In genomic region chr19:41324921-41325639, GRCh38 we compare ENCODE assay signal across 8 cellular contexts. TPM values are rescaled to one million over a fixed set of nuclear protein-coding genes. Genes with fewer than 3 reads are reported as not detected.
DNase-seq lines count a peak whose midpoint lies in the region; ATAC-seq and TF ChIP-seq lines count a peak whose summit lies in the region.

No MANE protein-coding gene starts in this region.

- peak overlapping the region; percentile 47 to 90 (median 85) for H3K27ac ChIP-seq in gastroesophageal sphincter

- H3K9me3 Mint-ChIP-seq in WTC11 (no peaks in the 10 kb centered on the region), osteocyte (ENCODE audit: unreplicated experiment) (no peaks in the 10 kb centered on the region)

- POLR2A ChIA-PET in WTC11 (lab: Charles Lee): interaction anchor here (0.6 to 0.7 kb wide), 2 partner anchors 540 to 547 kb away, joined by 3 to 6 read pairs; partner anchors contain the start of gene RAB4B

- no peak for TF ChIP-seq CTCF in WTC11 (IDR thresholded peaks at IDR 0.05)
- no peak for TF ChIP-seq CTCF in gastroesophageal sphincter (IDR thresholded peaks at IDR 0.05)
- TF ChIP-seq CTCF in osteocyte (IDR thresholded peaks at IDR 0.05): no peak

- no peak for TF ChIP-seq EP300 in gastroesophageal sphincter (IDR thresholded peaks at IDR 0.05)

- no peaks in the 10 kb centered on the region; the same call in 1 of the 2 replicates for H3K27me3 Mint-ChIP-seq in WTC11 (ENCODE audit: low read depth)
- no peaks in the 10 kb centered on the region for H3K27me3 Mint-ChIP-seq in osteocyte (ENCODE audit: unreplicated experiment)

- peaks cover 2 to 86% (median 66%) of the 10 kb centered on the region in 3 donors for H3K4me1 ChIP-seq in gastroesophageal sphincter

- H3K4me1 Mint-ChIP-seq in WTC11 (peaks cover 54% of the 10 kb centered on the region), osteocyte (ENCODE audit: unreplicated experiment) (peaks cover 83% of the 10 kb centered on the region)

- H3K9me3 ChIP-seq in gastroesophageal sphincter: no peaks in the 10 kb centered on the region

- 0 to 2% methylated on average over 3 to 19 of the region's 23 CpGs for WGBS in gastroesophageal sphincter (ENCODE audit: low coverage in 1 of 2), 2 donors

- H3K36me3 Mint-ChIP-seq in WTC11: no peaks in the 10 kb centered on the region; the same call in 1 of the 2 replicates
- peaks cover 9% of the 10 kb centered on the region for H3K36me3 Mint-ChIP-seq in osteocyte (ENCODE audit: unreplicated experiment)

- CTCF ChIA-PET in WTC11 (lab: Charles Lee): interaction anchor here (0.6 to 4.8 kb wide), 9 partner anchors 11 to 519 kb away, joined by 3 to 44 read pairs (median 4); partner anchors contain the start of gene TGFB1

- H3K27me3 ChIP-seq in gastroesophageal sphincter: no peaks in the 10 kb centered on the region

- TF ChIP-seq POLR2A in gastroesophageal sphincter (IDR thresholded peaks at IDR 0.05): no peak

- peak; percentile 43 for DNase-seq in activated CD8-positive, alpha-beta memory T cell treated with anti-CD3 and anti-CD28 coated beads, Interleukin-2, amount 50 U/mL, for 4 hours
- no peak for DNase-seq in activated CD8-positive, alpha-beta memory T cell treated with anti-CD3 and anti-CD28 coated beads, Interleukin-2, amount 50 U/mL, for 48 hours
- DNase-seq in WTC11 (ENCODE audit: low spot score) (peak; percentile 73), osteocyte (ENCODE audit: extremely low spot score, unreplicated experiment) (peak; percentile 89), retina (no peak)
- no peak for DNase-seq in stimulated activated CD4-positive, alpha-beta T cell treated with anti-CD3 and anti-CD28 coated beads, Interleukin-12 subunit alpha, Interleukin-12 subunit beta, amount 100 ng/mL, for 4 hours

- peak overlapping the region; percentile 80 for H3K27ac Mint-ChIP-seq in WTC11
- peak overlapping the region; percentile 100 for H3K27ac Mint-ChIP-seq in osteocyte (ENCODE audit: unreplicated experiment)

- H3K36me3 ChIP-seq in gastroesophageal sphincter: peaks cover 0 to 43% of the 10 kb centered on the region in 2 donors

- peak overlapping the region; percentile 80 for H3K4me3 Mint-ChIP-seq in WTC11
- H3K4me3 Mint-ChIP-seq in osteocyte (ENCODE audit: unreplicated experiment): peak overlapping the region; percentile 58

- ATAC-seq in WTC11 (peak; percentile 49), gastroesophageal sphincter (peak; percentile 63), GM21423 (IDR thresholded peaks at IDR 0.05; ENCODE audit: unreplicated experiment) (no peak)

- H3K4me3 ChIP-seq in gastroesophageal sphincter: peak overlapping the region; percentile 10 to 41

TF ChIP-seq in WTC11, 78 proteins besides CTCF, POLR2A, EP300 and RAD21:
- no peak for TF ChIP-seq ZNF219 (CRISPR knock-in tag; IDR thresholded peaks at IDR 0.05; ENCODE audit: borderline replicate concordance)
- 0 out of 2 replicates have a peak, but pooled peaks have one; percentile 25 for TF ChIP-seq ZNF232 (CRISPR knock-in tag; IDR thresholded peaks at IDR 0.05)
- TF ChIP-seq, protein P1, sequence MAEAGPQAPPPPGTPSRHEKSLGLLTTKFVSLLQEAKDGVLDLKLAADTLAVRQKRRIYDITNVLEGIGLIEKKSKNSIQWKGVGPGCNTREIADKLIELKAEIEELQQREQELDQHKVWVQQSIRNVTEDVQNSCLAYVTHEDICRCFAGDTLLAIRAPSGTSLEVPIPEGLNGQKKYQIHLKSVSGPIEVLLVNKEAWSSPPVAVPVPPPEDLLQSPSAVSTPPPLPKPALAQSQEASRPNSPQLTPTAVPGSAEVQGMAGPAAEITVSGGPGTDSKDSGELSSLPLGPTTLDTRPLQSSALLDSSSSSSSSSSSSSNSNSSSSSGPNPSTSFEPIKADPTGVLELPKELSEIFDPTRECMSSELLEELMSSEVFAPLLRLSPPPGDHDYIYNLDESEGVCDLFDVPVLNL (CRISPR knock-in tag; IDR thresholded peaks at IDR 0.05; ENCODE audit: borderline replicate concordance, low read depth): no peak
- peak; percentile 66; the same call in 1 of the 2 replicates for TF ChIP-seq ZNF281 (CRISPR knock-in tag; IDR thresholded peaks at IDR 0.05)
- TF ChIP-seq, protein P2, sequence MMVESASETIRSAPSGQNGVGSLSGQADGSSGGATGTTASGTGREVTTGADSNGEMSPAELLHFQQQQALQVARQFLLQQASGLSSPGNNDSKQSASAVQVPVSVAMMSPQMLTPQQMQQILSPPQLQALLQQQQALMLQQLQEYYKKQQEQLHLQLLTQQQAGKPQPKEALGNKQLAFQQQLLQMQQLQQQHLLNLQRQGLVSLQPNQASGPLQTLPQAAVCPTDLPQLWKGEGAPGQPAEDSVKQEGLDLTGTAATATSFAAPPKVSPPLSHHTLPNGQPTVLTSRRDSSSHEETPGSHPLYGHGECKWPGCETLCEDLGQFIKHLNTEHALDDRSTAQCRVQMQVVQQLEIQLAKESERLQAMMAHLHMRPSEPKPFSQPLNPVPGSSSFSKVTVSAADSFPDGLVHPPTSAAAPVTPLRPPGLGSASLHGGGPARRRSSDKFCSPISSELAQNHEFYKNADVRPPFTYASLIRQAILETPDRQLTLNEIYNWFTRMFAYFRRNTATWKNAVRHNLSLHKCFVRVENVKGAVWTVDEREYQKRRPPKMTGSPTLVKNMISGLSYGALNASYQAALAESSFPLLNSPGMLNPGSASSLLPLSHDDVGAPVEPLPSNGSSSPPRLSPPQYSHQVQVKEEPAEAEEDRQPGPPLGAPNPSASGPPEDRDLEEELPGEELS (CRISPR knock-in tag; IDR thresholded peaks at IDR 0.05): 0 out of 2 replicates have a peak, but pooled peaks have one; percentile 33
- TF ChIP-seq NFE2L1 (CRISPR knock-in tag; IDR thresholded peaks at IDR 0.05): peak; percentile 86; the same call in 1 of the 2 replicates
- TF ChIP-seq SP1 (CRISPR knock-in tag; conservative IDR thresholded peaks at IDR 0.05): peak; percentile 71
- TF ChIP-seq ETV6 (CRISPR knock-in tag; IDR thresholded peaks at IDR 0.05): 0 out of 2 replicates have a peak, but pooled peaks have one; percentile 51
- TF ChIP-seq ZNF423 (CRISPR knock-in tag; IDR thresholded peaks at IDR 0.05): 0 out of 2 replicates have a peak, but pooled peaks have one; percentile 24
- TF ChIP-seq GABPB1 (CRISPR knock-in tag; IDR thresholded peaks at IDR 0.05): no peak
- 0 out of 2 replicates have a peak, but pooled peaks have one; percentile 54 for TF ChIP-seq E2F1 (CRISPR knock-in tag; IDR thresholded peaks at IDR 0.05)

RNA-seq across cellular contexts. Expression of gene CCDC97, which starts 15.1 kb away (rescaled TPM):
- total RNA-seq in WTC11 (2021) (29.7 to 31.4 TPM (median 30.8 TPM) in 3 replicates), gastroesophageal sphincter (10 to 100 TPM; 11.6 to 18.9 (median 15.9) TPM), osteocyte (34.4 and 35.9 TPM in 2 replicates)

RNA-seq across cellular contexts. Expression of gene TGFB1, which starts 28.6 kb away (rescaled TPM):
- total RNA-seq in WTC11 (2021): 10.4 to 11.8 TPM (median 11.0 TPM) in 3 replicates
- 10 to 100 TPM; 12.9 to 39.3 (median 22.1) TPM for total RNA-seq in gastroesophageal sphincter
- total RNA-seq in osteocyte: 244 and 255 TPM in 2 replicates

RNA-seq across cellular contexts. Expression of gene B9D2, which starts 38.9 kb away (rescaled TPM):
- total RNA-seq in WTC11 (2021) (4.5 to 6.3 TPM (median 4.7 TPM) in 3 replicates), gastroesophageal sphincter (10 to 100 TPM in 1 of 4 donors, 1 to 10 TPM in 3; 5.2 to 10.1 (median 6.7) TPM), osteocyte (4.6 and 5.5 TPM in 2 replicates)

RNA-seq across cellular contexts. Expression of gene TMEM91, which starts 51.3 kb away (rescaled TPM):
- total RNA-seq in WTC11 (2021): 5.3 to 6.0 TPM (median 5.3 TPM) in 3 replicates
- 10 to 100 TPM in 2 of 4 donors, 1 to 10 TPM in 2; 7.9 to 17.5 (median 13.3) TPM for total RNA-seq in gastroesophageal sphincter
- 8.5 and 9.2 TPM in 2 replicates for total RNA-seq in osteocyte

Comparison
In these comparisons a context has a peak if more than half of its experiments do, and no peak if none do; other contexts are left out.
1. DNase-seq: peak in activated CD8-positive, alpha-beta memory T cell treated with anti-CD3 and anti-CD28 coated beads, Interleukin-2, amount 50 U/mL, for 4 hours (single experiment), WTC11 (single experiment) and osteocyte (single experiment); none in activated CD8-positive, alpha-beta memory T cell treated with anti-CD3 and anti-CD28 coated beads, Interleukin-2, amount 50 U/mL, for 48 hours (single experiment), retina (single experiment) and stimulated activated CD4-positive, alpha-beta T cell treated with anti-CD3 and anti-CD28 coated beads, Interleukin-12 subunit alpha, Interleukin-12 subunit beta, amount 100 ng/mL, for 4 hours (single experiment).